In genomic region chr7:922334-923107, GRCh38 we compare ENCODE assay signal across 9 cellular contexts. TPM values are rescaled to one million over a fixed set of nuclear protein-coding genes. Genes with fewer than 3 reads are reported as not detected.
A peak's percentile ranks its signal among the peaks of the same experiment; 100 is the strongest.
DNase-seq lines count a peak whose midpoint lies in the region; ATAC-seq lines count a peak whose summit lies in the region.
"Had no signal": no experiment of that assay in that cellular context is flagged by ENCODE, and none has a peak within 500 bp of the region (broad histone marks: within the 10 kb centered on the region; RNA-seq: fewer than 3 reads in every experiment).

No MANE protein-coding gene starts in this region.

- H3K4me1 ChIP-seq in esophagus (ENCODE audit: control insufficient read depth in 2 of 2, insufficient read depth in 2 of 2, low read length in 1 of 2): peaks cover 2% of the 10 kb centered on the region in 2 donors

- H3K9me3 ChIP-seq in esophagus (ENCODE audit: control insufficient read depth in 2 of 2, insufficient read depth in 1 of 2, low read depth in 1 of 2, low read length in 1 of 2): no peaks in the 10 kb centered on the region

- no peak overlapping the region for H3K4me3 ChIP-seq in esophagus (ENCODE audit: low read depth in 1 of 2, low read length in 2 of 2)
- H3K4me3 ChIP-seq: lung had no signal

- WGBS in esophagus, 2 donors: 65 to 66% methylated on average over 26 to 29 of the region's 29 CpGs

- DNase-seq in activated CD4-positive, CD25-positive, alpha-beta regulatory T cell treated with anti-CD3 and anti-CD28 coated beads, Interleukin-2, amount 50 U/mL, for 72 hours: peak; percentile 42
- DNase-seq in stimulated activated CD4-positive, alpha-beta T cell treated with anti-CD3 and anti-CD28 coated beads, Interleukin-4, amount 100 ng/mL, for 24 hours: peak; percentile 36
- no peak for DNase-seq in Ammon's horn (ENCODE audit: low spot score)
- no peak for DNase-seq in DMS53 (lab: John Stamatoyannopoulos, UW)
- DNase-seq in NCI-H1417 (lab: John Stamatoyannopoulos, UW): no peak
- DNase-seq in iPS-NIHi11 (ENCODE audit: low spot score): no peak

- peak overlapping the region; percentile 45 to 48 for H3K27ac ChIP-seq in esophagus (ENCODE audit: low read depth in 2 of 2, low read length in 1 of 2)

- no peaks in the 10 kb centered on the region for H3K27me3 ChIP-seq in esophagus (ENCODE audit: control insufficient read depth in 1 of 2, insufficient read depth in 2 of 2, low read length in 2 of 2)

- H3K36me3 ChIP-seq in esophagus (ENCODE audit: control insufficient read depth in 2 of 2, insufficient read depth in 2 of 2, low read length in 1 of 2): no peaks in the 10 kb centered on the region

- ATAC-seq in GM21529 (IDR thresholded peaks at IDR 0.05; ENCODE audit: unreplicated experiment): peak; percentile 2

RNA-seq across cellular contexts. Expression of gene ADAP1, which starts 32.0 kb away (rescaled TPM):
- 10 to 100 TPM in 1 of 2 donors, 1 to 10 TPM in 1; 5.8 to 25.7 TPM for polyA plus RNA-seq in esophagus

RNA-seq across cellular contexts. Expression of gene GET4, which starts 46.2 kb away (rescaled TPM):
- 10 to 100 TPM; 43.2 to 44.5 TPM for polyA plus RNA-seq in esophagus

RNA-seq across cellular contexts. Expression of gene COX19, which starts 52.8 kb away (rescaled TPM):
- polyA plus RNA-seq in esophagus: 1 to 10 TPM; 4.1 to 5.5 TPM

Comparison
In these comparisons a context has a peak if more than half of its experiments do, and no peak if none do; other contexts are left out.
1. DNase-seq: peak in activated CD4-positive, CD25-positive, alpha-beta regulatory T cell treated with anti-CD3 and anti-CD28 coated beads, Interleukin-2, amount 50 U/mL, for 72 hours (single experiment) and stimulated activated CD4-positive, alpha-beta T cell treated with anti-CD3 and anti-CD28 coated beads, Interleukin-4, amount 100 ng/mL, for 24 hours (single experiment); none in Ammon's horn (single experiment), DMS53 (single experiment), NCI-H1417 (0 of 3) and iPS-NIHi11 (single experiment).